ENCODE assay signal across 13 cellular contexts in genomic region chr9:121839726-121840500, GRCh38.
A peak's percentile ranks its signal among the peaks of the same experiment; 100 is the strongest.
DNase-seq lines count a peak whose midpoint lies in the region; ATAC-seq and TF ChIP-seq lines count a peak whose summit lies in the region.
"Had no signal": no experiment of that assay in that cellular context is flagged by ENCODE, and none has a peak within 500 bp of the region (broad histone marks: within the 10 kb centered on the region; RNA-seq: fewer than 3 reads in every experiment).

No MANE protein-coding gene starts in this region.

- TF ChIP-seq CTCF in GM13976 (IDR thresholded peaks at IDR 0.05; ENCODE audit: borderline replicate concordance, control extremely low read depth, extremely low read depth, insufficient read depth, missing control alignments): no peak
- TF ChIP-seq CTCF in osteocyte (IDR thresholded peaks at IDR 0.05): no peak

- H3K79me2 ChIP-seq in GM23248 (ENCODE audit: insufficient read depth): no peaks in the 10 kb centered on the region

- peaks cover 7% of the 10 kb centered on the region for H3K36me3 Mint-ChIP-seq in osteocyte (ENCODE audit: unreplicated experiment)

- no peaks in the 10 kb centered on the region for H3K36me3 ChIP-seq in GM23248 (ENCODE audit: low read depth)

- H3K9ac ChIP-seq in GM23248: no peak overlapping the region

- H3K27me3 Mint-ChIP-seq in osteocyte (ENCODE audit: unreplicated experiment): no peaks in the 10 kb centered on the region

- H3K4me1 Mint-ChIP-seq in osteocyte (ENCODE audit: unreplicated experiment): peaks cover 14% of the 10 kb centered on the region

- H2AFZ ChIP-seq in GM23248: no peak overlapping the region

- H3K9me3 Mint-ChIP-seq in osteocyte (ENCODE audit: unreplicated experiment): peaks cover 10% of the 10 kb centered on the region
- H3K9me3 Mint-ChIP-seq: natural killer cell treated with Interleukin-12 subunit alpha and Interleukin-12 subunit beta and Interleukin-15 and Interleukin-18, amount 100 ng/mL, for 72 hours had no signal

- 91% methylated on average over 16 of the region's 16 CpGs for WGBS in GM23248 (ENCODE audit: low coverage in 1 of 2, low lambda C conversion rate in 2 of 2, missing lambda C conversion rate in 2 of 2), 2 experiments

- in situ Hi-C loops in GM13976 (cut with MboI; ENCODE audit: low sequenced_read_pairs, unreplicated experiment): no loop called here
- in situ Hi-C loops in GM23248 (cut with MboI): no loop called here

- no peaks in the 10 kb centered on the region for H3K9me2 ChIP-seq in GM23248 (ENCODE audit: insufficient read depth)

- no peak overlapping the region for H3K4me3 ChIP-seq in GM23248
- H3K4me3 ChIP-seq: smooth muscle cell had no signal

- H3K4me2 ChIP-seq in GM23248 (ENCODE audit: unreplicated experiment): no peak overlapping the region
- H3K4me2 ChIP-seq: smooth muscle cell had no signal

- ATAC-seq in GM19452 (IDR thresholded peaks at IDR 0.05; ENCODE audit: unreplicated experiment) (peak; percentile 73), HG03439 (IDR thresholded peaks at IDR 0.05; ENCODE audit: unreplicated experiment) (peak; percentile 58)

- H3K27ac Mint-ChIP-seq in osteocyte (ENCODE audit: unreplicated experiment): no peak overlapping the region
- H3K27ac Mint-ChIP-seq: natural killer cell treated with Interleukin-12 subunit alpha and Interleukin-12 subunit beta and Interleukin-15 and Interleukin-18, amount 100 ng/mL, for 72 hours had no signal

- peaks cover 8% of the 10 kb centered on the region; the same call in 1 of the 2 replicates for H3F3A ChIP-seq in GM23248 (ENCODE audit: insufficient read depth)

- DNase-seq in GM13976 (ENCODE audit: low spot score): peak; percentile 76
- peak; percentile 64 for DNase-seq in osteocyte (ENCODE audit: extremely low spot score, unreplicated experiment)
- no peak for DNase-seq in GM23248
- DNase-seq in NCI-H510A (lab: John Stamatoyannopoulos, UW): no peak
- no peak for DNase-seq in NCI-H128 (lab: John Stamatoyannopoulos, UW; ENCODE audit: unreplicated experiment)
- no peak for DNase-seq in NK-92 treated with Interleukin-12 subunit alpha and Interleukin-12 subunit beta, amount 100 ng/mL, for 24 hours (lab: John Stamatoyannopoulos, UW)
- DNase-seq: activated CD4-positive, CD25-positive, alpha-beta regulatory T cell; H7; NCI-H1417 treated with DMSO at 0.1 percent for 48 hours had no signal

- no peak overlapping the region for H3K27ac ChIP-seq in GM23248

- H4K20me1 ChIP-seq in GM23248 (ENCODE audit: insufficient read depth): no peaks in the 10 kb centered on the region

- no peak overlapping the region for H3K4me3 Mint-ChIP-seq in osteocyte (ENCODE audit: unreplicated experiment)
- H3K4me3 Mint-ChIP-seq: natural killer cell treated with Interleukin-12 subunit alpha and Interleukin-12 subunit beta and Interleukin-15 and Interleukin-18, amount 100 ng/mL, for 72 hours had no signal

- H3K9me3 ChIP-seq in GM23248 (ENCODE audit: low read depth): no peaks in the 10 kb centered on the region

- H3K4me1 ChIP-seq in GM23248 (ENCODE audit: insufficient read depth): peaks cover 10% of the 10 kb centered on the region

- H3K27me3 ChIP-seq in GM23248 (replicated peaks; ENCODE audit: insufficient read depth): no peaks in the 10 kb centered on the region

Comparison
In these comparisons a context has a peak if more than half of its experiments do, and no peak if none do; other contexts are left out.
1. DNase-seq: peak in GM13976 (single experiment) and osteocyte (single experiment); none in GM23248 (single experiment), NCI-H510A (single experiment), NCI-H128 (single experiment) and NK-92 treated with Interleukin-12 subunit alpha and Interleukin-12 subunit beta, amount 100 ng/mL, for 24 hours (single experiment).